In genomic region chr20:36472656-36473071, GRCh38 we compare ENCODE assay signal across 8 cellular contexts.
A peak's percentile ranks its signal among the peaks of the same experiment; 100 is the strongest.
DNase-seq lines count a peak whose midpoint lies in the region; ATAC-seq and TF ChIP-seq lines count a peak whose summit lies in the region.

No MANE protein-coding gene starts in this region.

- CTCF ChIA-PET in activated CD8-positive, alpha-beta memory T cell treated with anti-CD3 and anti-CD28 coated beads, Interleukin-2, amount 10 ng/mL, durations not matched to agents 7 days and 5 days (lab: Charles Lee): interaction anchor here (1.0 to 3.0 kb wide), 5 partner anchors 9 to 133 kb away, joined by 3 to 9 read pairs (median 8); partner anchors contain the start of gene RAB5IF
- CTCF ChIA-PET in WTC11 (lab: Charles Lee): interaction anchor here (1.0 to 3.7 kb wide), 9 partner anchors 18 to 270 kb away, joined by 3 to 18 read pairs (median 5); no protein-coding TSS in a partner anchor

- intact Hi-C loops in Right ventricle myocardium superior (cut with DNase I): no loop called here

- H3K27me3 ChIP-seq in skeletal muscle tissue (ENCODE audit: control insufficient read depth in 3 of 3, insufficient read depth in 3 of 3, low read length in 3 of 3): no peaks in the 10 kb centered on the region

- H3K4me1 Mint-ChIP-seq in activated CD8-positive, alpha-beta memory T cell treated with anti-CD3 and anti-CD28 coated beads, Interleukin-2, amount 10 ng/mL, durations not matched to agents 7 days and 5 days: peaks cover 34% of the 10 kb centered on the region
- H3K4me1 Mint-ChIP-seq in WTC11: peaks cover 35% of the 10 kb centered on the region

- H3K9me3 Mint-ChIP-seq in activated CD8-positive, alpha-beta memory T cell treated with anti-CD3 and anti-CD28 coated beads, Interleukin-2, amount 10 ng/mL, durations not matched to agents 7 days and 5 days (ENCODE audit: low read depth): no peaks in the 10 kb centered on the region
- H3K9me3 Mint-ChIP-seq in WTC11: no peaks in the 10 kb centered on the region

- peak overlapping the region; percentile 40 to 68 (median 63) for H3K9ac ChIP-seq in skeletal muscle tissue (ENCODE audit: low read depth in 1 of 3, low read length in 3 of 3)

- POLR2A ChIA-PET in WTC11 (lab: Charles Lee): interaction anchor here (0.5 to 1.4 kb wide), 6 partner anchors 9 to 703 kb away, joined by 3 to 6 read pairs (median 4); no protein-coding TSS in a partner anchor

- H3K27me3 Mint-ChIP-seq in activated CD8-positive, alpha-beta memory T cell treated with anti-CD3 and anti-CD28 coated beads, Interleukin-2, amount 10 ng/mL, durations not matched to agents 7 days and 5 days: no peaks in the 10 kb centered on the region
- no peaks in the 10 kb centered on the region for H3K27me3 Mint-ChIP-seq in WTC11 (ENCODE audit: low read depth)

- no peaks in the 10 kb centered on the region for H3K9me3 ChIP-seq in skeletal muscle tissue (ENCODE audit: control insufficient read depth in 3 of 3, low read length in 3 of 3)

- H3K36me3 ChIP-seq in skeletal muscle tissue (ENCODE audit: control insufficient read depth in 3 of 3, insufficient read depth in 3 of 3, low read length in 3 of 3): no peaks in the 10 kb centered on the region

- no peaks in the 10 kb centered on the region for H3K36me3 Mint-ChIP-seq in activated CD8-positive, alpha-beta memory T cell treated with anti-CD3 and anti-CD28 coated beads, Interleukin-2, amount 10 ng/mL, durations not matched to agents 7 days and 5 days
- no peaks in the 10 kb centered on the region for H3K36me3 Mint-ChIP-seq in WTC11

- peak; percentile 87 for ATAC-seq in activated CD8-positive, alpha-beta memory T cell treated with anti-CD3 and anti-CD28 coated beads, Interleukin-2, amount 10 ng/mL, durations not matched to agents 7 days and 5 days
- ATAC-seq in WTC11 (peak; percentile 98), Right ventricle myocardium superior (ENCODE audit: poor library complexity) (peak; percentile 70), HG03025 (IDR thresholded peaks at IDR 0.05; ENCODE audit: low FRiP score, unreplicated experiment) (no peak)

- no peak for TF ChIP-seq CTCF in WTC11 (IDR thresholded peaks at IDR 0.05)

- H3K27ac ChIP-seq in skeletal muscle tissue (ENCODE audit: low read depth, low read length): peak overlapping the region; percentile 72

- peaks cover 70 to 74% (median 71%) of the 10 kb centered on the region in 3 donors for H3K4me1 ChIP-seq in skeletal muscle tissue (ENCODE audit: control insufficient read depth in 3 of 3, insufficient read depth in 3 of 3, low read length in 3 of 3)

- H3K4me3 Mint-ChIP-seq in activated CD8-positive, alpha-beta memory T cell treated with anti-CD3 and anti-CD28 coated beads, Interleukin-2, amount 10 ng/mL, durations not matched to agents 7 days and 5 days: peak overlapping the region; percentile 65
- no peak overlapping the region for H3K4me3 Mint-ChIP-seq in WTC11

- H3K27ac Mint-ChIP-seq in activated CD8-positive, alpha-beta memory T cell treated with anti-CD3 and anti-CD28 coated beads, Interleukin-2, amount 10 ng/mL, durations not matched to agents 7 days and 5 days: peak overlapping the region; percentile 88
- H3K27ac Mint-ChIP-seq in WTC11: peak overlapping the region; percentile 90

- DNase-seq in activated CD8-positive, alpha-beta memory T cell treated with anti-CD3 and anti-CD28 coated beads, Interleukin-2, amount 10 ng/mL, durations not matched to agents 7 days and 5 days: peak; percentile 53
- DNase-seq in activated CD8-positive, alpha-beta memory T cell treated with anti-CD3 and anti-CD28 coated beads, Interleukin-2, amount 50 U/mL, for 4 hours: no peak
- DNase-seq in WTC11 (ENCODE audit: low spot score) (peak; percentile 68), Right ventricle myocardium superior (peak; percentile 74), NCI-H82 treated with DMSO at 0.1 percent for 48 hours (lab: John Stamatoyannopoulos, UW; ENCODE audit: unreplicated experiment) (no peak), NCI-H1092 treated with DMSO at 0.1 percent for 48 hours (lab: John Stamatoyannopoulos, UW) (no peak)

- peak overlapping the region; percentile 31 to 45 (median 45) for H3K4me3 ChIP-seq in skeletal muscle tissue (ENCODE audit: low read length in 3 of 3)

TF ChIP-seq in WTC11, 78 proteins besides CTCF, POLR2A, EP300 and RAD21:
- TF ChIP-seq ETV6 (CRISPR knock-in tag; IDR thresholded peaks at IDR 0.05) (peak; percentile 55; the same call in 1 of the 2 replicates), NFATC4 (CRISPR knock-in tag; IDR thresholded peaks at IDR 0.05) (no peak), GABPB1 (CRISPR knock-in tag; IDR thresholded peaks at IDR 0.05) (no peak), MYBL2 (CRISPR knock-in tag; IDR thresholded peaks at IDR 0.05) (no peak), ZNF423 (CRISPR knock-in tag; IDR thresholded peaks at IDR 0.05) (0 out of 2 replicates have a peak, but pooled peaks have one; percentile 1), ZMAT4 (CRISPR knock-in tag; IDR thresholded peaks at IDR 0.05) (no peak), TCF7 (CRISPR knock-in tag; IDR thresholded peaks at IDR 0.05; ENCODE audit: low read depth) (no peak), HMGA2 (CRISPR knock-in tag; IDR thresholded peaks at IDR 0.05) (no peak), ZNF232 (CRISPR knock-in tag; IDR thresholded peaks at IDR 0.05) (no peak), GRHL2 (CRISPR knock-in tag; IDR thresholded peaks at IDR 0.05; ENCODE audit: insufficient replicate concordance, severe bottlenecking) (no peak)
- TF ChIP-seq, protein P1, sequence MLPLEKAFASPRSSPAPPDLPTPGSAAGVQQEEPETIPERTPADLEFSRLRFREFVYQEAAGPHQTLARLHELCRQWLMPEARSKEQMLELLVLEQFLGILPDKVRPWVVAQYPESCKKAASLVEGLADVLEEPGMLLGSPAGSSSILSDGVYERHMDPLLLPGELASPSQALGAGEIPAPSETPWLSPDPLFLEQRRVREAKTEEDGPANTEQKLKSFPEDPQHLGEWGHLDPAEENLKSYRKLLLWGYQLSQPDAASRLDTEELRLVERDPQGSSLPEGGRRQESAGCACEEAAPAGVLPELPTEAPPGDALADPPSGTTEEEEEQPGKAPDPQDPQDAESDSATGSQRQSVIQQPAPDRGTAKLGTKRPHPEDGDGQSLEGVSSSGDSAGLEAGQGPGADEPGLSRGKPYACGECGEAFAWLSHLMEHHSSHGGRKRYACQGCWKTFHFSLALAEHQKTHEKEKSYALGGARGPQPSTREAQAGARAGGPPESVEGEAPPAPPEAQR (CRISPR knock-in tag; IDR thresholded peaks at IDR 0.05): no peak
- TF ChIP-seq, protein P2, sequence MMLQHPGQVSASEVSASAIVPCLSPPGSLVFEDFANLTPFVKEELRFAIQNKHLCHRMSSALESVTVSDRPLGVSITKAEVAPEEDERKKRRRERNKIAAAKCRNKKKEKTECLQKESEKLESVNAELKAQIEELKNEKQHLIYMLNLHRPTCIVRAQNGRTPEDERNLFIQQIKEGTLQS (CRISPR knock-in tag; conservative IDR thresholded peaks at IDR 0.05): no peak
- TF ChIP-seq, protein P3, sequence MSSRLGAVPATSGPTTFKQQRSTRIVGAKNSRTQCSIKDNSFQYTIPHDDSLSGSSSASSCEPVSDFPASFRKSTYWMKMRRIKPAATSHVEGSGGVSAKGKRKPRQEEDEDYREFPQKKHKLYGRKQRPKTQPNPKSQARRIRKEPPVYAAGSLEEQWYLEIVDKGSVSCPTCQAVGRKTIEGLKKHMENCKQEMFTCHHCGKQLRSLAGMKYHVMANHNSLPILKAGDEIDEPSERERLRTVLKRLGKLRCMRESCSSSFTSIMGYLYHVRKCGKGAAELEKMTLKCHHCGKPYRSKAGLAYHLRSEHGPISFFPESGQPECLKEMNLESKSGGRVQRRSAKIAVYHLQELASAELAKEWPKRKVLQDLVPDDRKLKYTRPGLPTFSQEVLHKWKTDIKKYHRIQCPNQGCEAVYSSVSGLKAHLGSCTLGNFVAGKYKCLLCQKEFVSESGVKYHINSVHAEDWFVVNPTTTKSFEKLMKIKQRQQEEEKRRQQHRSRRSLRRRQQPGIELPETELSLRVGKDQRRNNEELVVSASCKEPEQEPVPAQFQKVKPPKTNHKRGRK (CRISPR knock-in tag; IDR thresholded peaks at IDR 0.05; ENCODE audit: borderline replicate concordance): no peak

Comparison
In these comparisons a context has a peak if more than half of its experiments do, and no peak if none do; other contexts are left out.
1. DNase-seq: peak in activated CD8-positive, alpha-beta memory T cell treated with anti-CD3 and anti-CD28 coated beads, Interleukin-2, amount 10 ng/mL, durations not matched to agents 7 days and 5 days (single experiment), WTC11 (single experiment) and Right ventricle myocardium superior (single experiment); none in activated CD8-positive, alpha-beta memory T cell treated with anti-CD3 and anti-CD28 coated beads, Interleukin-2, amount 50 U/mL, for 4 hours (single experiment), NCI-H82 treated with DMSO at 0.1 percent for 48 hours (single experiment) and NCI-H1092 treated with DMSO at 0.1 percent for 48 hours (single experiment).